ENCODE assay signal across 14 cellular contexts in the genomic region with DNA sequence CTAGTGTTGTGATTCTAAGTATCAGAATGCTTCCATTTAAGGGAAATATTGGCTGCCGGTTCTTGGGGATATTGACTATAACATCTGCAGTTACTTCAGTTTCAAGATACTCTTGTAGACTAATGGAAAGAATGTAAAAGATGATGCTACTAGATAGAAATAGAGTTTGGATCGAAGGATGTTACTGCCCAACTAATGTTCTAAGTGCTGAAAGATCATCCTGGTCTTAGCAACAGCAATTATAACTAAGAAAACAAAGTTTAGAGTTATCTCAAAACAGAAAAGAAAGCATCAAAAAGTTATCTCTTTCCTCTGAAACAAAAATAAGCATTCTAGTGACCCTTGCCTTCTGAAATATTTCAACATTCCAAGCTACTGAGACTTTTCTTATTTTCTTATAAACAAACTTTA. TPM values are rescaled to one million over a fixed set of nuclear protein-coding genes. Genes with fewer than 3 reads are reported as not detected.
DNase-seq lines count a peak whose midpoint lies in the region; ATAC-seq, FAIRE-seq and TF ChIP-seq lines count a peak whose summit lies in the region.
"Had no signal": no experiment of that assay in that cellular context is flagged by ENCODE, and none has a peak within 500 bp of the region (broad histone marks: within the 10 kb centered on the region; RNA-seq: fewer than 3 reads in every experiment).

No MANE protein-coding gene starts in this region.

- TF ChIP-seq CTCF in liver (IDR thresholded peaks at IDR 0.05; ENCODE audit: low read depth, low read length, missing input control) (no peak), HepG2 (CRISPR knock-in tag; IDR thresholded peaks at IDR 0.05) (no peak), fibroblast of the aortic adventitia (IDR thresholded peaks at IDR 0.05; ENCODE audit: insufficient read depth, low read length) (no peak), prostate gland (IDR thresholded peaks at IDR 0.05) (no peak)

- POLR2A ChIA-PET in HepG2 (lab: Yijun Ruan, JAX): no interaction called here

- ATAC-seq in HepG2 (no peak), GM21390 (IDR thresholded peaks at IDR 0.05; ENCODE audit: unreplicated experiment) (no peak), HG03039 (IDR thresholded peaks at IDR 0.05; ENCODE audit: unreplicated experiment) (no peak)
- ATAC-seq: esophagus mucosa had no signal

- WGBS in liver: 79% methylated on average over 2 of the region's 2 CpGs
- WGBS in HepG2 (ENCODE audit: low lambda C conversion rate): 99% methylated on average over 2 of the region's 2 CpGs
- 72% methylated on average over 2 of the region's 2 CpGs for WGBS in prostate gland

- no peak overlapping the region for H2AFZ ChIP-seq in HepG2 (ENCODE audit: low read length)

- H3K9ac ChIP-seq in liver (ENCODE audit: low read depth in 1 of 2, low read length in 2 of 2) (no peak overlapping the region), HepG2 (ENCODE audit: insufficient read depth, low read depth, low read length) (no peak overlapping the region)

- no peak for FAIRE-seq in HepG2 (lab: Jason Lieb, UNC)

- no peak overlapping the region for H3K4me3 ChIP-seq in liver (ENCODE audit: low read depth in 1 of 3, low read length in 3 of 3)
- H3K4me3 ChIP-seq in HepG2 (replicated peaks in 1 of 3; ENCODE audit: insufficient read depth in 1 of 3, low read depth in 2 of 3, low read length in 3 of 3): no peak overlapping the region
- no peak overlapping the region for H3K4me3 ChIP-seq in fibroblast of the aortic adventitia (ENCODE audit: low read depth, low read length)
- no peak overlapping the region for H3K4me3 ChIP-seq in prostate gland
- H3K4me3 ChIP-seq: skin epidermis had no signal

- H3K79me2 ChIP-seq in HepG2 (ENCODE audit: insufficient read depth, low read length): no peaks in the 10 kb centered on the region

- H3K27me3 ChIP-seq in liver (ENCODE audit: control insufficient read depth in 4 of 4, insufficient read depth in 4 of 4, low read length in 3 of 4) (no peaks in the 10 kb centered on the region), HepG2 (ENCODE audit: control insufficient read depth in 1 of 2, insufficient read depth in 2 of 2, low read length in 2 of 2) (no peaks in the 10 kb centered on the region), prostate gland (replicated peaks; ENCODE audit: insufficient read depth) (no peaks in the 10 kb centered on the region)

- BruUV-seq in HepG2 (replicated peaks; lab: Mats Ljungman, UMichigan): no TSS peak

- in situ Hi-C loops in HepG2 (cut with HindIII; ENCODE audit: extremely low pct_ligation_motif_present, low pct_unique_long_range_greater_than_20kb): no loop called here

- no peaks in the 10 kb centered on the region for H4K20me1 ChIP-seq in HepG2 (ENCODE audit: insufficient read depth, low read length)

- TF ChIP-seq RAD21 in liver (IDR thresholded peaks at IDR 0.05) (no peak), HepG2 (CRISPR knock-in tag; IDR thresholded peaks at IDR 0.05) (no peak)

- H3K9me3 ChIP-seq in liver (ENCODE audit: control insufficient read depth in 4 of 4, low read length in 3 of 4) (no peaks in the 10 kb centered on the region), HepG2 (ENCODE audit: low read length) (no peaks in the 10 kb centered on the region), prostate gland (no peaks in the 10 kb centered on the region)

- no peak for TF ChIP-seq EP300 in HepG2 (IDR thresholded peaks at IDR 0.05; ENCODE audit: low read depth in 2 of 2, low read length in 2 of 2)
- no peak for TF ChIP-seq EP300 in HepG2 (CRISPR knock-in tag; IDR thresholded peaks at IDR 0.05; ENCODE audit: borderline replicate concordance)

- CTCF ChIA-PET in HepG2 (lab: Yijun Ruan, JAX; ENCODE audit: low intra/inter-chr PET ratio, low total read pairs): no interaction called here

- H3K4me2 ChIP-seq in HepG2 (ENCODE audit: low read depth, low read length): no peak overlapping the region

- no peaks in the 10 kb centered on the region for H3K36me3 ChIP-seq in liver (ENCODE audit: control insufficient read depth in 4 of 4, insufficient read depth in 3 of 4, low read depth in 1 of 4, low read length in 3 of 4)
- H3K36me3 ChIP-seq in HepG2 (replicated peaks in 1 of 2; ENCODE audit: control insufficient read depth in 1 of 2, insufficient read depth in 2 of 2, low read length in 2 of 2): no peaks in the 10 kb centered on the region
- H3K36me3 ChIP-seq in prostate gland: no peaks in the 10 kb centered on the region

- no peak for DNase-seq in HepG2 (ENCODE audit: low spot score)
- peak; percentile 40 for DNase-seq in fibroblast of the aortic adventitia (ENCODE audit: low read depth)
- DNase-seq in prostate gland (ENCODE audit: low spot score): no peak
- DNase-seq in activated CD4-positive, CD25-positive, alpha-beta regulatory T cell (lab: John Stamatoyannopoulos, UW): no peak
- DNase-seq in OCI-M1 (lab: John Stamatoyannopoulos, UW): no peak
- DNase-seq: activated gamma-delta T cell, NCI-H1930, NCI-H82, SIG-M5 had no signal

- intact Hi-C loops in HepG2 (cut with micrococcal nuclease; ENCODE audit: unreplicated experiment) (no loop called here), prostate gland (cut with DNase I) (no loop called here)

- peaks cover 6 to 22% (median 14%) of the 10 kb centered on the region in 4 donors for H3K4me1 ChIP-seq in liver (ENCODE audit: control insufficient read depth in 4 of 4, insufficient read depth in 4 of 4, low read length in 3 of 4)
- H3K4me1 ChIP-seq in HepG2 (ENCODE audit: insufficient read depth, low read length): no peaks in the 10 kb centered on the region
- no peaks in the 10 kb centered on the region for H3K4me1 ChIP-seq in prostate gland (replicated peaks)

- H3K27ac ChIP-seq in liver (ENCODE audit: low read depth in 1 of 2, low read length in 2 of 2) (peak overlapping the region in 1 of 2 donors; percentile 21), HepG2 (ENCODE audit: extremely low read length, insufficient read depth, low read length) (no peak overlapping the region), prostate gland (peak overlapping the region; percentile 3 to 48)

- TF ChIP-seq POLR2A in HepG2 (IDR thresholded peaks at IDR 0.05; ENCODE audit: insufficient read depth in 1 of 2, low read depth in 2 of 2, low read length in 2 of 2) (no peak), prostate gland (IDR thresholded peaks at IDR 0.05) (no peak)

TF ChIP-seq in HepG2, 621 proteins besides CTCF, POLR2A, EP300 and RAD21 (continues in another document):
- TF ChIP-seq ZNF44 (CRISPR knock-in tag; IDR thresholded peaks at IDR 0.05): no peak

RNA-seq across cellular contexts. Expression of a gene that starts 49.9 kb away (rescaled TPM):
- total RNA-seq in liver: 100 to 1,000 TPM in 1 of 2 donors, 10 to 100 TPM in 1; 47.0 to 187 TPM
- 10 to 100 TPM; 24.2 to 50.1 TPM for polyA plus RNA-seq in liver
- 11.6 and 23.1 TPM in 2 replicates for total RNA-seq in HepG2 (2016; rRNA removed; fragmentation: Illumina TruSeq; extraction: Trizol)
- total RNA-seq in HepG2 (2016; cell fraction: cytosol; rRNA removed; fragmentation: Illumina TruSeq; extraction: Trizol; ENCODE audit: low read depth): 3.4 and 5.7 TPM in 2 replicates
- 12.0 and 21.2 TPM in 2 replicates for total RNA-seq in HepG2 (2016; cell fraction: insoluble cytoplasmic fraction; rRNA removed; fragmentation: Illumina TruSeq; extraction: Trizol)
- 3.1 and 3.8 TPM in 2 replicates for total RNA-seq in HepG2 (2016; cell fraction: membrane; rRNA removed; fragmentation: Illumina TruSeq; extraction: Trizol)
- total RNA-seq in HepG2 (2016; cell fraction: nucleus; rRNA removed; fragmentation: Illumina TruSeq; extraction: Trizol): 34.4 and 38.7 TPM in 2 replicates
- 28.6 and 35.6 TPM in 2 replicates for polyA plus RNA-seq in HepG2 (2011; rRNA removed)
- polyA plus RNA-seq in HepG2 (2011; cell fraction: cytosol; rRNA removed): 8.2 and 21.3 TPM in 2 replicates
- 37.8 and 49.4 TPM in 2 replicates for polyA plus RNA-seq in HepG2 (2011; cell fraction: nucleus; rRNA removed)
- 22.3 and 27.3 TPM in 2 replicates for polyA plus RNA-seq in HepG2 (2012)
- 0.44 and 0.49 TPM in 2 replicates for polyA plus RNA-seq in HepG2 (2016; cell fraction: cytosol; fragmentation: Illumina TruSeq; extraction: Trizol; ENCODE audit: low read depth)
- polyA plus RNA-seq in HepG2 (2016; cell fraction: insoluble cytoplasmic fraction; fragmentation: Illumina TruSeq; extraction: Trizol; ENCODE audit: low read depth): 3.9 and 4.0 TPM in 2 replicates
- polyA plus RNA-seq in HepG2 (2016; cell fraction: membrane; fragmentation: Illumina TruSeq; extraction: Trizol; ENCODE audit: low read depth): 0.74 and 0.87 TPM in 2 replicates
- polyA plus RNA-seq in HepG2 (2016; cell fraction: nucleus; fragmentation: Illumina TruSeq; extraction: Trizol; ENCODE audit: insufficient read depth, low read depth): 16.4 and 19.4 TPM in 2 replicates
- polyA minus RNA-seq in HepG2 (2011; rRNA and poly(A)+ RNA removed; ENCODE audit: low replicate concordance): 58.0 and 60.0 TPM in 2 replicates
- polyA minus RNA-seq in HepG2 (2011; cell fraction: cytosol; rRNA and poly(A)+ RNA removed): 32.8 and 74.9 TPM in 2 replicates
- polyA minus RNA-seq in HepG2 (2011; cell fraction: nucleus; rRNA and poly(A)+ RNA removed): 121 and 200 TPM in 2 replicates
- total RNA-seq in fibroblast of the aortic adventitia (ENCODE audit: low replicate concordance): 4.2 and 26.7 TPM in 2 replicates
- total RNA-seq in prostate gland: 10 to 100 TPM; 43.7 to 78.3 TPM

RNA-seq across cellular contexts. Expression of a gene that starts 49.9 kb away (rescaled TPM):
- total RNA-seq in liver: 10 to 100 TPM; 10.1 to 21.9 TPM
- 10 to 100 TPM; 11.0 to 24.6 TPM for polyA plus RNA-seq in liver
- 19.0 and 19.5 TPM in 2 replicates for total RNA-seq in HepG2 (2016; rRNA removed; fragmentation: Illumina TruSeq; extraction: Trizol)
- total RNA-seq in HepG2 (2016; cell fraction: cytosol; rRNA removed; fragmentation: Illumina TruSeq; extraction: Trizol; ENCODE audit: low read depth): 3.8 and 4.6 TPM in 2 replicates
- total RNA-seq in HepG2 (2016; cell fraction: insoluble cytoplasmic fraction; rRNA removed; fragmentation: Illumina TruSeq; extraction: Trizol): 18.5 and 21.4 TPM in 2 replicates
- 8.8 and 9.7 TPM in 2 replicates for total RNA-seq in HepG2 (2016; cell fraction: membrane; rRNA removed; fragmentation: Illumina TruSeq; extraction: Trizol)
- total RNA-seq in HepG2 (2016; cell fraction: nucleus; rRNA removed; fragmentation: Illumina TruSeq; extraction: Trizol): 14.0 and 15.7 TPM in 2 replicates
- polyA plus RNA-seq in HepG2 (2011; rRNA removed): 22.7 and 23.9 TPM in 2 replicates
- polyA plus RNA-seq in HepG2 (2011; cell fraction: cytosol; rRNA removed): 17.8 and 20.4 TPM in 2 replicates
- polyA plus RNA-seq in HepG2 (2011; cell fraction: nucleus; rRNA removed): 15.6 and 17.4 TPM in 2 replicates
- polyA plus RNA-seq in HepG2 (2012): 15.8 and 20.8 TPM in 2 replicates
- polyA plus RNA-seq in HepG2 (2016; cell fraction: cytosol; fragmentation: Illumina TruSeq; extraction: Trizol; ENCODE audit: low read depth): 3.3 TPM in 2 replicates
- 19.1 and 19.8 TPM in 2 replicates for polyA plus RNA-seq in HepG2 (2016; cell fraction: insoluble cytoplasmic fraction; fragmentation: Illumina TruSeq; extraction: Trizol; ENCODE audit: low read depth)
- 3.8 and 5.3 TPM in 2 replicates for polyA plus RNA-seq in HepG2 (2016; cell fraction: membrane; fragmentation: Illumina TruSeq; extraction: Trizol; ENCODE audit: low read depth)
- 17.1 and 20.3 TPM in 2 replicates for polyA plus RNA-seq in HepG2 (2016; cell fraction: nucleus; fragmentation: Illumina TruSeq; extraction: Trizol; ENCODE audit: insufficient read depth, low read depth)
- 30.8 and 31.8 TPM in 2 replicates for polyA minus RNA-seq in HepG2 (2011; rRNA and poly(A)+ RNA removed; ENCODE audit: low replicate concordance)
- polyA minus RNA-seq in HepG2 (2011; cell fraction: cytosol; rRNA and poly(A)+ RNA removed): 14.2 and 15.1 TPM in 2 replicates
- 40.3 and 47.0 TPM in 2 replicates for polyA minus RNA-seq in HepG2 (2011; cell fraction: nucleus; rRNA and poly(A)+ RNA removed)
- 9.2 and 18.9 TPM in 2 replicates for total RNA-seq in fibroblast of the aortic adventitia (ENCODE audit: low replicate concordance)
- total RNA-seq in prostate gland: 10 to 100 TPM; 14.9 to 18.8 TPM
